In the genomic region with DNA sequence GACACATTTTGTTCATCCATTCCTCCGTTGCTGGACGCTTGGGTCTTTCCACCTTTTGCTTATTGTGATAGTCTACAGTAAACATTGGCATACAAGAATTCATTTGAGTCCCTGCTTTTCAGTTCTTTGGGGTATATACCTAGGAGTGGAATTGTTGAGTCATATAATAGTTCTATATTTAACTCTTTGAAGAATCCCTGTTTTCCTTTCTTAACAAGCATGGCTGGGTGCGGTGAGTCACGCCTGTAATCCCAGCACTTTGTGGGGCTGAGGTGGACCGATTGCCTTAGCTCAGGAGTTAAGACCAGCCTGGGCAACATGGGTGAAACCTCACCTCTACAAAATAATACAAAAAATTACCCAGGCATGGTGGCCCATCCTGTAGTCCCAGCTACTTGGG, we compare ENCODE assay signal across 15 cellular contexts.
DNase-seq lines count a peak whose midpoint lies in the region; ATAC-seq and TF ChIP-seq lines count a peak whose summit lies in the region.
"Had no signal": no experiment of that assay in that cellular context is flagged by ENCODE, and none has a peak within 500 bp of the region (broad histone marks: within the 10 kb centered on the region; RNA-seq: fewer than 3 reads in every experiment).

No MANE protein-coding gene starts in this region.

- no peaks in the 10 kb centered on the region for H3K4me1 ChIP-seq in psoas muscle
- H3K4me1 ChIP-seq: HAP-1 had no signal

- H3K4me1 Mint-ChIP-seq in brain = peaks cover 17% of the 10 kb centered on the region
- H3K4me1 Mint-ChIP-seq: immature natural killer cell had no signal

- H3K9me3 Mint-ChIP-seq in brain = peaks cover 0 to 2% (median 0%) of the 10 kb centered on the region in 5 experiments
- H3K9me3 Mint-ChIP-seq: activated naive CD4-positive, alpha-beta T cell treated with anti-CD3 and anti-CD28 coated beads, Interleukin-2, amount 10 ng/mL, durations not matched to agents 7 days and 5 days; immature natural killer cell had no signal

- ATAC-seq in psoas muscle (no peak), omental fat pad (ENCODE audit: low FRiP score) (no peak)

- intact Hi-C loops in psoas muscle (cut with DNase I) = no loop called here

- peaks cover 5% of the 10 kb centered on the region for H3K27me3 Mint-ChIP-seq in brain

- H3K36me3 ChIP-seq in MG63 (no peaks in the 10 kb centered on the region), psoas muscle (ENCODE audit: insufficient read depth in 1 of 2, low read depth in 1 of 2) (no peaks in the 10 kb centered on the region)
- H3K36me3 ChIP-seq: HAP-1 had no signal

- 43 to 62% (median 46%) methylated on average over 5 of the region's 5 CpGs for WGBS in psoas muscle, 3 donors

- H3K36me3 Mint-ChIP-seq in brain = no peaks in the 10 kb centered on the region
- H3K36me3 Mint-ChIP-seq: activated naive CD4-positive, alpha-beta T cell treated with anti-CD3 and anti-CD28 coated beads, Interleukin-2, amount 10 ng/mL, durations not matched to agents 7 days and 5 days; immature natural killer cell had no signal

- no peaks in the 10 kb centered on the region for H3K9me3 ChIP-seq in MG63
- H3K9me3 ChIP-seq in psoas muscle = no peaks in the 10 kb centered on the region
- H3K9me3 ChIP-seq: HAP-1 had no signal

- no peak for TF ChIP-seq CTCF in AG10803 (conservative IDR thresholded peaks at IDR 0.05; ENCODE audit: low read length)
- no peak for TF ChIP-seq CTCF in brain (conservative IDR thresholded peaks at IDR 0.05)
- no peak for TF ChIP-seq CTCF in psoas muscle (IDR thresholded peaks at IDR 0.05)
- TF ChIP-seq CTCF in omental fat pad (IDR thresholded peaks at IDR 0.05) = no peak

- no peak overlapping the region for H3K4me3 Mint-ChIP-seq in brain
- H3K4me3 Mint-ChIP-seq: activated naive CD4-positive, alpha-beta T cell treated with anti-CD3 and anti-CD28 coated beads, Interleukin-2, amount 10 ng/mL, durations not matched to agents 7 days and 5 days; immature natural killer cell had no signal

- H3K4me3 ChIP-seq in AG10803 (ENCODE audit: low read length) (peak overlapping the region; percentile 57), MG63 (peak overlapping the region; percentile 25), psoas muscle (no peak overlapping the region)
- H3K4me3 ChIP-seq: coronary artery, HAP-1 had no signal

- H3K27ac Mint-ChIP-seq in brain = peak overlapping the region in 3 of 5 experiments; percentile 4 to 75 (median 68)
- H3K27ac Mint-ChIP-seq: activated naive CD4-positive, alpha-beta T cell treated with anti-CD3 and anti-CD28 coated beads, Interleukin-2, amount 10 ng/mL, durations not matched to agents 7 days and 5 days; immature natural killer cell had no signal

- DNase-seq in AG10803 (ENCODE audit: low read depth) = peak; percentile 71
- DNase-seq in MG63 = peak; percentile 84
- peak; percentile 63 for DNase-seq in kidney tubule cell (ENCODE audit: low spot score)
- no peak for DNase-seq in psoas muscle
- DNase-seq in NCI-H146 (lab: John Stamatoyannopoulos, UW) = no peak
- DNase-seq in omental fat pad (ENCODE audit: low spot score) = no peak
- no peak for DNase-seq in NCI-H1105 treated with DMSO at 0.1 percent for 48 hours (lab: John Stamatoyannopoulos, UW)
- DNase-seq: activated naive CD4-positive, alpha-beta T cell treated with anti-CD3 and anti-CD28 coated beads, Interleukin-2, amount 10 ng/mL, durations not matched to agents 7 days and 5 days; immature natural killer cell; NCI-H1694; NCI-H748 treated with DMSO at 0.1 percent for 48 hours; SHP77 had no signal

- H3K27me3 ChIP-seq in MG63 (no peaks in the 10 kb centered on the region), psoas muscle (ENCODE audit: insufficient read depth in 3 of 3, low read length in 2 of 3) (peaks cover 0 to 9% (median 6%) of the 10 kb centered on the region in 3 donors)

- H3K27ac ChIP-seq in psoas muscle = no peak overlapping the region
- H3K27ac ChIP-seq: coronary artery had no signal

Comparison
In these comparisons a context has a peak if more than half of its experiments do, and no peak if none do; other contexts are left out.
1. DNase-seq: peak in AG10803 (single experiment), MG63 (single experiment) and kidney tubule cell (single experiment); none in psoas muscle (0 of 2), NCI-H146 (single experiment), omental fat pad (single experiment) and NCI-H1105 treated with DMSO at 0.1 percent for 48 hours (single experiment).